28 cellular contexts compared by ENCODE assay signal in the genomic region with DNA sequence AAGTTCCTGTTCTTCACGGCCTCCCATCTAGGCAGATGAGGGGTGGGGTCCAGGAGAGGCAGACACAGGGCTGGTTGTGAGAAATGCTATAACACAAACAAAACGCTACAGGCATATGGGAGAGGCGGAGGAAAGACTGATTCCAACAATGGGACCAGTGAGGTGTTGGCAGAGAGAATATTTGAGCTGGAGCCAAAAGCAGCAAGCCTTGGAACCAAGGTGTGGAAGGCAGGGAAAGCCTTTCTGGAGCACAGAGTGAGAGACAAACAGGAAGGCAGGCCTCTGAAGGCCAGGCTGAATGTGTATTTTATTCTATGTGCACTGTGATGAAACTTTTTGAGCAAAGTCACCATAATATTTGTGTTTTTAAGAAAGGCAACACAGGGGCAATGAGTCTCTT. TPM values are rescaled to one million over a fixed set of nuclear protein-coding genes. Genes with fewer than 3 reads are reported as not detected.
DNase-seq lines count a peak whose midpoint lies in the region; FAIRE-seq and TF ChIP-seq lines count a peak whose summit lies in the region.
"Had no signal": no experiment of that assay in that cellular context is flagged by ENCODE, and none has a peak within 500 bp of the region (broad histone marks: within the 10 kb centered on the region; RNA-seq: fewer than 3 reads in every experiment).

No MANE protein-coding gene starts in this region.

- H2BK12ac ChIP-seq in trophoblast cell (ENCODE audit: low read length) = no peak overlapping the region

- H3K23ac ChIP-seq in trophoblast cell (ENCODE audit: low read length) = no peak overlapping the region

- FAIRE-seq in endothelial cell of umbilical vein (lab: Jason Lieb, UNC) = no peak
- FAIRE-seq: colon, HTR-8/SVneo had no signal

- no peak for TF ChIP-seq RAD21 in Ishikawa (IDR thresholded peaks at IDR 0.05; ENCODE audit: low read depth)

- H3K27ac ChIP-seq in endothelial cell of umbilical vein (ENCODE audit: insufficient read depth, low read depth, low read length) (no peak overlapping the region), trophoblast cell (ENCODE audit: low read depth, low read length) (no peak overlapping the region), adrenal gland (no peak overlapping the region), tibial artery (no peak overlapping the region)
- H3K27ac ChIP-seq: neutrophil, psoas muscle, uterus had no signal

- no peak overlapping the region for H3K14ac ChIP-seq in trophoblast cell (ENCODE audit: low read length)

- CTCF ChIA-PET in endothelial cell of umbilical vein (lab: Charles Lee) = no interaction called here

- peaks cover 9% of the 10 kb centered on the region for H3K4me1 ChIP-seq in endothelial cell of umbilical vein (ENCODE audit: control insufficient read depth, extremely low read depth, insufficient read depth, low read length)
- peaks cover 4 to 8% of the 10 kb centered on the region in 2 experiments for H3K4me1 ChIP-seq in trophoblast cell (ENCODE audit: control insufficient read depth in 1 of 2, insufficient read depth in 2 of 2, low read length in 2 of 2)
- H3K4me1 ChIP-seq in adrenal gland (replicated peaks in 1 of 2) = peaks cover 18% of the 10 kb centered on the region in 2 donors
- H3K4me1 ChIP-seq in tibial artery = peaks cover 0 to 22% (median 13%) of the 10 kb centered on the region in 4 donors

- no peak overlapping the region for H2BK5ac ChIP-seq in trophoblast cell (ENCODE audit: low read depth, low read length, poor library complexity)

- POLR2A ChIA-PET in endothelial cell of umbilical vein (lab: Charles Lee) = no interaction called here

- H3K4me3 ChIP-seq in endothelial cell of umbilical vein (replicated peaks in 1 of 3; ENCODE audit: insufficient read depth in 1 of 3, low read depth in 1 of 3, low read length in 3 of 3) (no peak overlapping the region), trophoblast cell (ENCODE audit: low read depth, low read length) (no peak overlapping the region), adrenal gland (no peak overlapping the region), tibial artery (no peak overlapping the region)
- H3K4me3 ChIP-seq: MG63, psoas muscle, uterus had no signal

- TF ChIP-seq EP300 in Ishikawa (IDR thresholded peaks at IDR 0.05; ENCODE audit: borderline replicate concordance) = no peak

- dilution Hi-C loops in endothelial cell of umbilical vein (cut with MboI; ENCODE audit: extremely low pct_ligation_motif_present, low sequenced_read_pairs) = no loop called here

- no peaks in the 10 kb centered on the region for H4K20me1 ChIP-seq in endothelial cell of umbilical vein (replicated peaks; ENCODE audit: control insufficient read depth, extremely low read depth, insufficient read depth, low read length)

- no peak overlapping the region for H3K4me2 ChIP-seq in endothelial cell of umbilical vein (ENCODE audit: insufficient read depth, low read length)
- no peak overlapping the region for H3K4me2 ChIP-seq in trophoblast cell (ENCODE audit: low read length)

- H3K79me2 ChIP-seq in endothelial cell of umbilical vein (ENCODE audit: control insufficient read depth, insufficient read depth, low read length) (peaks cover 23% of the 10 kb centered on the region), trophoblast cell (ENCODE audit: control insufficient read depth, insufficient read depth, low read length, poor library complexity) (peaks cover 19% of the 10 kb centered on the region)

- TF ChIP-seq CTCF in endothelial cell of umbilical vein (IDR thresholded peaks at IDR 0.05; ENCODE audit: extremely low read depth in 1 of 2, insufficient read depth in 1 of 2, low read depth in 1 of 2, low read length in 2 of 2) = no peak
- TF ChIP-seq CTCF in adrenal gland (IDR thresholded peaks at IDR 0.05) = no peak
- no peak for TF ChIP-seq CTCF in tibial artery (IDR thresholded peaks at IDR 0.05)

- no peak overlapping the region for H4K12ac ChIP-seq in trophoblast cell (ENCODE audit: low read depth, low read length)

- no peaks in the 10 kb centered on the region for H3K36me3 ChIP-seq in endothelial cell of umbilical vein (ENCODE audit: control insufficient read depth in 2 of 2, extremely low read depth in 1 of 2, insufficient read depth in 2 of 2, low read length in 2 of 2)
- H3K36me3 ChIP-seq in trophoblast cell (ENCODE audit: control insufficient read depth in 1 of 2, insufficient read depth in 2 of 2, low read length in 2 of 2) = peaks cover 0 to under 1% of the 10 kb centered on the region in 2 experiments
- no peaks in the 10 kb centered on the region for H3K36me3 ChIP-seq in adrenal gland (replicated peaks in 1 of 2)
- H3K36me3 ChIP-seq in tibial artery = no peaks in the 10 kb centered on the region
- H3K36me3 ChIP-seq: neutrophil, uterus had no signal

- no TSS peak for BruUV-seq in endothelial cell of umbilical vein (replicated peaks; lab: Mats Ljungman, UMichigan)

- no peaks in the 10 kb centered on the region for H3K9me1 ChIP-seq in endothelial cell of umbilical vein (replicated peaks; ENCODE audit: control insufficient read depth, extremely low read depth, insufficient read depth, low read length)

- no peak overlapping the region for H2AK5ac ChIP-seq in trophoblast cell (ENCODE audit: low read length)

- H3K18ac ChIP-seq in trophoblast cell (ENCODE audit: low read length) = peak overlapping the region; percentile 34

- H4K91ac ChIP-seq in trophoblast cell (ENCODE audit: low read depth, low read length) = no peak overlapping the region

- H4K8ac ChIP-seq in trophoblast cell (ENCODE audit: low read depth, low read length) = no peak overlapping the region

- no peak overlapping the region for H2BK120ac ChIP-seq in trophoblast cell (ENCODE audit: insufficient read depth, low read length, poor library complexity)

- H3K4ac ChIP-seq in trophoblast cell (ENCODE audit: low read depth, low read length) = no peak overlapping the region

- no peaks in the 10 kb centered on the region for H3K27me3 ChIP-seq in endothelial cell of umbilical vein (ENCODE audit: control insufficient read depth in 2 of 2, insufficient read depth in 2 of 2, low read length in 2 of 2)
- no peaks in the 10 kb centered on the region for H3K27me3 ChIP-seq in trophoblast cell (ENCODE audit: insufficient read depth, low read length)
- H3K27me3 ChIP-seq in adrenal gland = no peaks in the 10 kb centered on the region
- H3K27me3 ChIP-seq in tibial artery = no peaks in the 10 kb centered on the region
- H3K27me3 ChIP-seq: MG63, neutrophil, uterus had no signal

- H3K9ac ChIP-seq in endothelial cell of umbilical vein (replicated peaks; ENCODE audit: extremely low read depth, insufficient read depth, low read length) = no peak overlapping the region
- no peak overlapping the region for H3K9ac ChIP-seq in trophoblast cell (ENCODE audit: low read length)

- TF ChIP-seq POLR2A in endothelial cell of umbilical vein (IDR thresholded peaks at IDR 0.05; ENCODE audit: low read depth, low read length) (no peak), adrenal gland (IDR thresholded peaks at IDR 0.05) (no peak)

- H2AFZ ChIP-seq in endothelial cell of umbilical vein (ENCODE audit: low read depth, low read length) = no peak overlapping the region
- no peak overlapping the region for H2AFZ ChIP-seq in trophoblast cell (ENCODE audit: insufficient read depth, low read length, poor library complexity)

- intact Hi-C loops in endothelial cell of umbilical vein (cut with micrococcal nuclease) = loop anchor here (5.0 kb wide), 1 partner anchor 704 kb away; no protein-coding TSS in a partner anchor
- intact Hi-C loops in adrenal gland (cut with DNase I) = no loop called here
- intact Hi-C loops in tibial artery (cut with DNase I; ENCODE audit: low total_unique reads) = no loop called here

- no CpG with 5 or more reads among the region's 3 CpGs for WGBS in trophoblast cell (ENCODE audit: extremely low coverage, insufficient coverage, insufficient read length)
- 89 to 94% (median 93%) methylated on average over 3 of the region's 3 CpGs for WGBS in adrenal gland, 4 donors

- peaks cover 13% of the 10 kb centered on the region for H3K79me1 ChIP-seq in trophoblast cell (ENCODE audit: low read length)

- peak; percentile 66 for DNase-seq in NCI-H69 (lab: John Stamatoyannopoulos, UW)
- peak; percentile 18 for DNase-seq in endothelial cell of umbilical vein (ENCODE audit: low read depth, low spot score)
- DNase-seq in trophoblast cell = no peak
- no peak for DNase-seq in SKM-1 treated with dmso at 0.1 percent for 144 hours (lab: John Stamatoyannopoulos, UW; ENCODE audit: unreplicated experiment)
- no peak for DNase-seq in adrenal gland
- DNase-seq in tibial artery = no peak
- DNase-seq: ACHN; activated CD8-positive, alpha-beta T cell treated with anti-CD3 and anti-CD28 coated beads for 36 hours; activated naive CD4-positive, alpha-beta T cell treated with anti-CD3 and anti-CD28 coated beads, Interleukin-2, amount 10 ng/mL, durations not matched to agents 7 days and 5 days; amniotic stem cell; CD8-positive, alpha-beta T cell; effector memory CD4-positive, alpha-beta T cell; glutamatergic neuron; H7; KG1; MG63; NCI-H1105; NCI-H187; NCI-H226; psoas muscle; stimulated activated naive B cell treated with anti-CD40 and anti-IgM and Interleukin-4, amounts not matched to agents 10 μg/mL and 1 μg/mL and 100 μg/mL, for 72 hours; SW 1271; T-helper 9 cell; uterus had no signal

- H3K9me3 ChIP-seq in endothelial cell of umbilical vein (replicated peaks; ENCODE audit: control insufficient read depth, insufficient read depth, low read length) = no peaks in the 10 kb centered on the region
- H3K9me3 ChIP-seq in trophoblast cell (ENCODE audit: insufficient read depth, low read depth, low read length) = no peaks in the 10 kb centered on the region
- no peaks in the 10 kb centered on the region for H3K9me3 ChIP-seq in adrenal gland (replicated peaks in 1 of 3)
- no peaks in the 10 kb centered on the region for H3K9me3 ChIP-seq in tibial artery
- H3K9me3 ChIP-seq: neutrophil, psoas muscle, uterus had no signal

RNA-seq across cellular contexts. Expression of a gene that starts 2.9 kb away (rescaled TPM):
- total RNA-seq in endothelial cell of umbilical vein (16.7 and 19.7 TPM in 2 replicates), adrenal gland (10 to 100 TPM; 11.4 to 41.1 (median 23.5) TPM)
- polyA plus RNA-seq in endothelial cell of umbilical vein (11.4 and 25.4 TPM in 2 replicates), adrenal gland (10 to 100 TPM; 13.7 to 26.5 (median 14.9) TPM)
- 20.6 and 24.5 TPM in 2 replicates for polyA plus RNA-seq in endothelial cell of umbilical vein (2011; cell fraction: cytosol; rRNA removed)
- 18.4 and 26.1 TPM in 2 replicates for polyA plus RNA-seq in endothelial cell of umbilical vein (2011; cell fraction: nucleus; rRNA removed)
- 15.3 and 22.1 TPM in 2 replicates for polyA plus RNA-seq in endothelial cell of umbilical vein (2012)
- 17.6 and 42.8 TPM in 2 replicates for polyA minus RNA-seq in endothelial cell of umbilical vein
- polyA minus RNA-seq in endothelial cell of umbilical vein (2011; cell fraction: cytosol; rRNA and poly(A)+ RNA removed) = 11.4 TPM
- 11.2 and 13.9 TPM in 2 replicates for polyA minus RNA-seq in endothelial cell of umbilical vein (2011; cell fraction: nucleus; rRNA and poly(A)+ RNA removed)
- polyA plus RNA-seq in trophoblast cell (2013) = 7.2 and 9.3 TPM in 2 replicates

RNA-seq across cellular contexts. Expression of a gene that starts 3.3 kb away (rescaled TPM):
- total RNA-seq in endothelial cell of umbilical vein = 323 and 343 TPM in 2 replicates
- 232 and 386 TPM in 2 replicates for polyA plus RNA-seq in endothelial cell of umbilical vein
- polyA plus RNA-seq in endothelial cell of umbilical vein (2011; cell fraction: cytosol; rRNA removed) = 384 and 473 TPM in 2 replicates
- 299 and 391 TPM in 2 replicates for polyA plus RNA-seq in endothelial cell of umbilical vein (2011; cell fraction: nucleus; rRNA removed)
- 354 and 612 TPM in 2 replicates for polyA plus RNA-seq in endothelial cell of umbilical vein (2012)
- polyA minus RNA-seq in endothelial cell of umbilical vein = 494 and 565 TPM in 2 replicates
- 797 TPM for polyA minus RNA-seq in endothelial cell of umbilical vein (2011; cell fraction: cytosol; rRNA and poly(A)+ RNA removed)
- polyA minus RNA-seq in endothelial cell of umbilical vein (2011; cell fraction: nucleus; rRNA and poly(A)+ RNA removed) = 116 and 138 TPM in 2 replicates
- 174 and 175 TPM in 2 replicates for polyA plus RNA-seq in trophoblast cell (2013)
- 100 to 1,000 TPM; 116 to 222 (median 151) TPM for total RNA-seq in adrenal gland
- 100 to 1,000 TPM in 2 of 3 donors, 10 to 100 TPM in 1; 81.3 to 403 (median 126) TPM for polyA plus RNA-seq in adrenal gland

Comparison
In these comparisons a context has a peak if more than half of its experiments do, and no peak if none do; other contexts are left out.
1. DNase-seq: peak in NCI-H69 (single experiment) and endothelial cell of umbilical vein (single experiment); none in trophoblast cell (0 of 2), SKM-1 treated with dmso at 0.1 percent for 144 hours (single experiment), adrenal gland (0 of 7) and tibial artery (0 of 2).